ENCODE assay signal across 29 cellular contexts in genomic region chr2:76437564-76437963, GRCh38.
"Had no signal": no experiment of that assay in that cellular context is flagged by ENCODE, and none has a peak within 500 bp of the region (broad histone marks: within the 10 kb centered on the region; RNA-seq: fewer than 3 reads in every experiment).

No MANE protein-coding gene starts in this region.

- H3K4me1 ChIP-seq: colonic mucosa, esophagus muscularis mucosa, esophagus squamous epithelium, foreskin keratinocyte, gastrocnemius medialis, gastroesophageal sphincter, heart left ventricle, heart right ventricle had no signal

- H2AFZ ChIP-seq: hepatocyte had no signal

- H3K27me3 Mint-ChIP-seq: dendritic cell treated with granulocyte-macrophage colony-stimulating factor and Interleukin-4, amounts not matched to agents 40 ng/mL and 50 ng/mL, for 4 days; effector memory CD8-positive, alpha-beta T cell had no signal

- H3K27ac Mint-ChIP-seq: dendritic cell treated with granulocyte-macrophage colony-stimulating factor and Interleukin-4, amounts not matched to agents 40 ng/mL and 50 ng/mL, for 4 days; effector memory CD8-positive, alpha-beta T cell; endodermal cell had no signal

- H3K79me2 ChIP-seq: hepatocyte had no signal

- H3K4me3 ChIP-seq: colonic mucosa, coronary artery, dorsolateral prefrontal cortex, esophagus muscularis mucosa, esophagus squamous epithelium, gastrocnemius medialis, gastroesophageal sphincter, heart left ventricle, heart right ventricle, hepatocyte had no signal

- H3K4me2 ChIP-seq: hepatocyte had no signal

- H3K4me1 Mint-ChIP-seq: endodermal cell had no signal

- H3K9me3 Mint-ChIP-seq: dendritic cell treated with granulocyte-macrophage colony-stimulating factor and Interleukin-4, amounts not matched to agents 40 ng/mL and 50 ng/mL, for 4 days had no signal

- H3K27me3 ChIP-seq: colonic mucosa, dorsolateral prefrontal cortex, esophagus muscularis mucosa, esophagus squamous epithelium, foreskin keratinocyte, gastrocnemius medialis, gastroesophageal sphincter, heart left ventricle, heart right ventricle, hepatocyte had no signal

- ATAC-seq: effector memory CD8-positive, alpha-beta T cell; esophagus mucosa; foreskin keratinocyte; gastrocnemius medialis; gastroesophageal sphincter; heart left ventricle; heart right ventricle had no signal

- DNase-seq: colonic mucosa; cortex of kidney; dermis blood vessel endothelial cell; dorsolateral prefrontal cortex; effector CD4-positive, alpha-beta T cell; effector CD8-positive, alpha-beta T cell; effector memory CD4-positive, alpha-beta T cell; effector memory CD8-positive, alpha-beta T cell; endodermal cell; erythroblast; esophagus squamous epithelium; foreskin fibroblast; foreskin keratinocyte; foreskin melanocyte; gastrocnemius medialis; glutamatergic neuron; head of caudate nucleus; heart left ventricle; heart right ventricle had no signal

- H3K9me3 ChIP-seq: colonic mucosa, esophagus muscularis mucosa, esophagus squamous epithelium, gastrocnemius medialis, gastroesophageal sphincter, heart left ventricle, heart right ventricle had no signal

- H3K27ac ChIP-seq: colonic mucosa, coronary artery, dorsolateral prefrontal cortex, epithelial cell of prostate, esophagus muscularis mucosa, esophagus squamous epithelium, foreskin keratinocyte, gastrocnemius medialis, gastroesophageal sphincter, heart left ventricle, heart right ventricle, hepatocyte had no signal

- FAIRE-seq: endometrium, endothelial cell of umbilical vein, frontal cortex had no signal

- H3K4me3 Mint-ChIP-seq: dendritic cell treated with granulocyte-macrophage colony-stimulating factor and Interleukin-4, amounts not matched to agents 40 ng/mL and 50 ng/mL, for 4 days; effector memory CD8-positive, alpha-beta T cell; endodermal cell had no signal

- H3K36me3 ChIP-seq: colonic mucosa, esophagus muscularis mucosa, esophagus squamous epithelium, gastrocnemius medialis, gastroesophageal sphincter, heart left ventricle, heart right ventricle had no signal
